8 cellular contexts compared by ENCODE assay signal in genomic region chr22:36339171-36340065, GRCh38. TPM values are rescaled to one million over a fixed set of nuclear protein-coding genes. Genes with fewer than 3 reads are reported as not detected.
DNase-seq lines count a peak whose midpoint lies in the region; ATAC-seq and TF ChIP-seq lines count a peak whose summit lies in the region.

No MANE protein-coding gene starts in this region.

- H2AFZ ChIP-seq in fibroblast of lung (ENCODE audit: low read length), result no peak overlapping the region

- H3K4me3 ChIP-seq in fibroblast of lung (replicated peaks in 1 of 4; ENCODE audit: control extremely low read depth in 1 of 4, insufficient read depth in 1 of 4, low read depth in 3 of 4, low read length in 4 of 4), result no peak overlapping the region
- H3K4me3 ChIP-seq in skeletal muscle tissue (ENCODE audit: low read length in 3 of 3), result no peak overlapping the region

- peaks cover 79% of the 10 kb centered on the region for H3K4me1 ChIP-seq in fibroblast of lung (ENCODE audit: control insufficient read depth, extremely low read depth, insufficient read depth, low read length)
- peaks cover 62 to 70% (median 68%) of the 10 kb centered on the region in 3 donors for H3K4me1 ChIP-seq in skeletal muscle tissue (ENCODE audit: control insufficient read depth in 3 of 3, insufficient read depth in 3 of 3, low read length in 3 of 3)

- peaks cover 96% of the 10 kb centered on the region for H3K79me2 ChIP-seq in fibroblast of lung (ENCODE audit: control insufficient read depth, insufficient read depth, low read length)

- no peak for TF ChIP-seq CTCF in fibroblast of lung (conservative IDR thresholded peaks at IDR 0.05 in 1 of 2, IDR thresholded peaks at IDR 0.05 in 1 of 2; ENCODE audit: low read depth in 1 of 2, low read length in 2 of 2)

- H3K27ac ChIP-seq in fibroblast of lung (ENCODE audit: insufficient read depth, low read length) (peak overlapping the region; percentile 33), skeletal muscle tissue (ENCODE audit: low read depth, low read length) (peak overlapping the region; percentile 52)

- POLR2A ChIA-PET in activated CD4-positive, alpha-beta T cell treated with anti-CD3 and anti-CD28 coated beads, Interleukin-2, amount 10 ng/mL, durations not matched to agents 7 days and 5 days (lab: Charles Lee), result interaction anchor here (0.6 to 0.9 kb wide), 2 partner anchors 37 to 38 kb away, joined by 3 to 5 read pairs; no protein-coding TSS in a partner anchor

- H3K27me3 ChIP-seq in fibroblast of lung (ENCODE audit: control insufficient read depth, insufficient read depth, low read length), result no peaks in the 10 kb centered on the region
- H3K27me3 ChIP-seq in skeletal muscle tissue (ENCODE audit: control insufficient read depth in 3 of 3, insufficient read depth in 3 of 3, low read length in 3 of 3), result no peaks in the 10 kb centered on the region

- no peaks in the 10 kb centered on the region for H3K9me3 Mint-ChIP-seq in activated CD4-positive, alpha-beta T cell treated with anti-CD3 and anti-CD28 coated beads, Interleukin-2, amount 10 ng/mL, durations not matched to agents 7 days and 5 days

- ATAC-seq in HG02678 (IDR thresholded peaks at IDR 0.05; ENCODE audit: unreplicated experiment) (no peak), HG03159 (IDR thresholded peaks at IDR 0.05; ENCODE audit: unreplicated experiment) (no peak), HG02623 (IDR thresholded peaks at IDR 0.05; ENCODE audit: unreplicated experiment) (no peak)

- H3K36me3 ChIP-seq in fibroblast of lung (ENCODE audit: control insufficient read depth, insufficient read depth, low read length) (peaks cover 44% of the 10 kb centered on the region), skeletal muscle tissue (ENCODE audit: control insufficient read depth in 3 of 3, insufficient read depth in 3 of 3, low read length in 3 of 3) (peaks cover 37 to 50% (median 38%) of the 10 kb centered on the region in 3 donors)

- H3K4me3 Mint-ChIP-seq in activated CD4-positive, alpha-beta T cell treated with anti-CD3 and anti-CD28 coated beads, Interleukin-2, amount 10 ng/mL, durations not matched to agents 7 days and 5 days, result no peak overlapping the region

- H3K27me3 Mint-ChIP-seq in activated CD4-positive, alpha-beta T cell treated with anti-CD3 and anti-CD28 coated beads, Interleukin-2, amount 10 ng/mL, durations not matched to agents 7 days and 5 days, result no peaks in the 10 kb centered on the region

- H3K9me3 ChIP-seq in fibroblast of lung (ENCODE audit: control insufficient read depth, insufficient read depth, low read depth, low read length) (no peaks in the 10 kb centered on the region), skeletal muscle tissue (ENCODE audit: control insufficient read depth in 3 of 3, low read length in 3 of 3) (no peaks in the 10 kb centered on the region)

- H3K4me2 ChIP-seq in fibroblast of lung (ENCODE audit: extremely low read depth, insufficient read depth, low read length), result no peak overlapping the region

- DNase-seq in GM03348 (ENCODE audit: low spot score), result peak; percentile 70
- DNase-seq in activated CD4-positive, alpha-beta T cell treated with anti-CD3 and anti-CD28 coated beads, Interleukin-2, amount 10 ng/mL, durations not matched to agents 7 days and 5 days, result peak; percentile 48
- DNase-seq in fibroblast of lung (ENCODE audit: low read depth in 2 of 2), result peak; percentile 50 to 89
- no peak for DNase-seq in SIG-M5 treated with dmso at 0.1 percent for 504 hours (lab: John Stamatoyannopoulos, UW; ENCODE audit: unreplicated experiment)

- CTCF ChIA-PET in activated CD4-positive, alpha-beta T cell treated with anti-CD3 and anti-CD28 coated beads, Interleukin-2, amount 10 ng/mL, durations not matched to agents 7 days and 5 days (lab: Charles Lee), result interaction anchor here (0.6 to 3.1 kb wide), 11 partner anchors 11 to 807 kb away, joined by 3 to 16 read pairs (median 4); partner anchors contain the start of gene MYH9

- peak overlapping the region; percentile 82 for H3K27ac Mint-ChIP-seq in activated CD4-positive, alpha-beta T cell treated with anti-CD3 and anti-CD28 coated beads, Interleukin-2, amount 10 ng/mL, durations not matched to agents 7 days and 5 days

- peaks cover 3% of the 10 kb centered on the region for H4K20me1 ChIP-seq in fibroblast of lung (ENCODE audit: control insufficient read depth, extremely low read depth, insufficient read depth, low read length)

- H3K9ac ChIP-seq in fibroblast of lung (ENCODE audit: insufficient read depth, low read length), result no peak overlapping the region
- no peak overlapping the region for H3K9ac ChIP-seq in skeletal muscle tissue (ENCODE audit: low read depth in 1 of 3, low read length in 3 of 3)

- H3K36me3 Mint-ChIP-seq in activated CD4-positive, alpha-beta T cell treated with anti-CD3 and anti-CD28 coated beads, Interleukin-2, amount 10 ng/mL, durations not matched to agents 7 days and 5 days (ENCODE audit: low read depth), result peaks cover 86% of the 10 kb centered on the region

- H3K4me1 Mint-ChIP-seq in activated CD4-positive, alpha-beta T cell treated with anti-CD3 and anti-CD28 coated beads, Interleukin-2, amount 10 ng/mL, durations not matched to agents 7 days and 5 days, result peaks cover 91% of the 10 kb centered on the region

RNA-seq across cellular contexts. Expression of gene MYH9, which starts 48.3 kb away (rescaled TPM):
- total RNA-seq in activated CD4-positive, alpha-beta T cell treated with anti-CD3 and anti-CD28 coated beads, Interleukin-2, amount 10 ng/mL, durations not matched to agents 7 days and 5 days, result 1,000 to 10,000 TPM in 1 of 2 experiments, 100 to 1,000 TPM in 1; 881 to 1,009 TPM
- total RNA-seq in fibroblast of lung (562 and 796 TPM in 2 replicates), skeletal muscle tissue (111 TPM)
- polyA plus RNA-seq in fibroblast of lung, result 413 and 677 TPM in 2 replicates
- polyA plus RNA-seq in fibroblast of lung (2012), result 611 and 1,244 TPM in 2 replicates
- 1,141 and 2,569 TPM in 2 replicates for polyA minus RNA-seq in fibroblast of lung (ENCODE audit: low replicate concordance)
